Comparison of ENCODE assay signal across 8 cellular contexts in genomic region chr19:37654833-37655688, GRCh38. TPM values are rescaled to one million over a fixed set of nuclear protein-coding genes. Genes with fewer than 3 reads are reported as not detected.
DNase-seq lines count a peak whose midpoint lies in the region; ATAC-seq and TF ChIP-seq lines count a peak whose summit lies in the region.

TSS of gene ZFP30 (minus strand) at chr19:37655465. CDS start at chr19:37647822, 7,643 bp downstream.

- intact Hi-C loops in IMR-90 (cut with micrococcal nuclease) = loop anchor here (2.0 to 5.0 kb wide), 3 partner anchors 38 to 188 kb away; partner anchors contain the start of genes ZNF569, ZNF570 and ZNF573
- intact Hi-C loops in activated naive CD4-positive, alpha-beta T cell treated with anti-CD3 and anti-CD28 coated beads for 36 hours (cut with micrococcal nuclease) = loop anchor here (1.0 to 10.0 kb wide), 7 partner anchors 37 to 444 kb away; partner anchors contain the start of genes ZNF540, ZNF569, ZNF571 and ZNF573

- TF ChIP-seq POLR2A in IMR-90 (IDR thresholded peaks at IDR 0.05; ENCODE audit: low read depth, low read length) = peak; percentile 65; the same call in 1 of the 2 replicates
- TF ChIP-seq POLR2A in Raji (IDR thresholded peaks at IDR 0.05; ENCODE audit: insufficient read depth, low read depth, low read length) = peak; percentile 37

- H3K27ac Mint-ChIP-seq in activated naive CD4-positive, alpha-beta T cell treated with anti-CD3 and anti-CD28 coated beads for 36 hours = peak within 1 kb of the TSS; percentile 93

- peak within 1 kb of the TSS; percentile 75 for H3K9ac ChIP-seq in IMR-90 (ENCODE audit: low read depth, low read length)

- peak within 1 kb of the TSS; percentile 44; the same call in 1 of the 2 replicates for H2AK5ac ChIP-seq in IMR-90 (ENCODE audit: low read depth, low read length)

- peaks cover 6% of the 10 kb centered on the region for H3K9me3 Mint-ChIP-seq in activated naive CD4-positive, alpha-beta T cell treated with anti-CD3 and anti-CD28 coated beads for 36 hours

- H3K9me3 ChIP-seq in IMR-90 (ENCODE audit: control insufficient read depth, insufficient read depth, low read length) = peaks cover 2% of the 10 kb centered on the region; the same call in 1 of the 2 replicates

- no TSS peak for BruUV-seq in IMR-90 (replicated peaks; lab: Mats Ljungman, UMichigan)

- H3K4me1 ChIP-seq in IMR-90 (ENCODE audit: control insufficient read depth, insufficient read depth, low read length) = no peaks in the 10 kb centered on the region

- 1% methylated on average over 34 of the region's 66 CpGs; no CpG with 5 or more reads in 1 of the 2 experiments for WGBS in IMR-90 (ENCODE audit: extremely low coverage in 2 of 2, insufficient read length in 1 of 2), 2 experiments

- peak within 1 kb of the TSS; percentile 87 for H3K4ac ChIP-seq in IMR-90 (ENCODE audit: low read depth, low read length)

- no peaks in the 10 kb centered on the region for H4K20me1 ChIP-seq in IMR-90 (ENCODE audit: insufficient read depth, low read length)

- H3K27ac ChIP-seq in IMR-90 (ENCODE audit: insufficient read depth, low read length) = peak within 1 kb of the TSS; percentile 71

- peak within 1 kb of the TSS; percentile 86 to 88 for H4K8ac ChIP-seq in IMR-90 (ENCODE audit: low read depth in 2 of 2, low read length in 2 of 2)

- H3K9me1 ChIP-seq in IMR-90 (ENCODE audit: insufficient read depth, low read length) = no peaks in the 10 kb centered on the region

- H3K36me3 Mint-ChIP-seq in activated naive CD4-positive, alpha-beta T cell treated with anti-CD3 and anti-CD28 coated beads for 36 hours (ENCODE audit: low read depth) = peaks cover 23% of the 10 kb centered on the region

- H3K36me3 ChIP-seq in IMR-90 (ENCODE audit: control insufficient read depth, insufficient read depth, low read length) = peaks cover 1% of the 10 kb centered on the region; the same call in 1 of the 2 replicates

- H2AK9ac ChIP-seq in IMR-90 (replicated peaks; ENCODE audit: low read depth, low read length, poor library complexity) = peak within 1 kb of the TSS; percentile 96

- peak within 1 kb of the TSS; percentile 77; the same call in 1 of the 3 replicates for H2BK15ac ChIP-seq in IMR-90 (ENCODE audit: low read depth, low read length)

- POLR2A ChIA-PET in IMR-90 (lab: Charles Lee; ENCODE audit: unreplicated experiment) = interaction anchor here (0.6 kb wide), 1 partner anchor 284 kb away, joined by 3 read pairs; the partner anchor contains the start of gene ZNF527

- peaks cover 0 to 18% of the 10 kb centered on the region in 2 experiments; a peak in 2 of 4 replicates for H3K79me1 ChIP-seq in IMR-90 (ENCODE audit: low read depth in 1 of 2, low read length in 2 of 2)

- peak within 1 kb of the TSS; percentile 58 for H2BK120ac ChIP-seq in IMR-90 (ENCODE audit: low read depth, low read length)

- H3K4me3 ChIP-seq in IMR-90 (ENCODE audit: insufficient read depth, low read depth, low read length) = peak within 1 kb of the TSS; percentile 89

- DNase-seq in Caki2 (ENCODE audit: low read depth) = no peak
- peak; percentile 81 for DNase-seq in IMR-90
- peak; percentile 81 for DNase-seq in activated naive CD4-positive, alpha-beta T cell treated with anti-CD3 and anti-CD28 coated beads for 36 hours
- DNase-seq in germinal center (ENCODE audit: low spot score) = peak; percentile 86
- DNase-seq in nucleus accumbens (lab: John Stamatoyannopoulos, UW) = peak; percentile 48 to 95 (median 89)

- peaks cover 29% of the 10 kb centered on the region for H3K4me1 Mint-ChIP-seq in activated naive CD4-positive, alpha-beta T cell treated with anti-CD3 and anti-CD28 coated beads for 36 hours (ENCODE audit: low read depth)

- no peaks in the 10 kb centered on the region for H3K27me3 ChIP-seq in IMR-90 (ENCODE audit: control insufficient read depth, insufficient read depth, low read length)

- TF ChIP-seq CTCF in IMR-90 (conservative IDR thresholded peaks at IDR 0.05; ENCODE audit: low read depth, low read length) = no peak
- TF ChIP-seq CTCF in subcutaneous adipose tissue (IDR thresholded peaks at IDR 0.05; ENCODE audit: low read depth) = no peak

- in situ Hi-C loops in Caki2 (cut with HindIII; ENCODE audit: low pct_unique_long_range_greater_than_20kb, low sequenced_read_pairs) (no loop called here), IMR-90 (cut with MboI; ENCODE audit: low sequenced_read_pairs) (no loop called here)

- H3K14ac ChIP-seq in IMR-90 (replicated peaks; ENCODE audit: low read depth, low read length) = peak within 1 kb of the TSS; percentile 91

- H3K56ac ChIP-seq in IMR-90 (ENCODE audit: extremely low read depth, insufficient read depth, low read length) = peak within 1 kb of the TSS; percentile 85; the same call in 1 of the 2 replicates

- peak within 1 kb of the TSS; percentile 98 for H2AFZ ChIP-seq in IMR-90 (replicated peaks; ENCODE audit: low read length, poor library complexity)

- no peak for TF ChIP-seq RAD21 in IMR-90 (IDR thresholded peaks at IDR 0.05; ENCODE audit: low read length)

- H2BK5ac ChIP-seq in IMR-90 (ENCODE audit: low read depth, low read length, poor library complexity, severe bottlenecking) = peak within 1 kb of the TSS; percentile 68

- H3K4me3 Mint-ChIP-seq in activated naive CD4-positive, alpha-beta T cell treated with anti-CD3 and anti-CD28 coated beads for 36 hours = peak within 1 kb of the TSS; percentile 93

- H3K4me2 ChIP-seq in IMR-90 (ENCODE audit: low read depth, low read length) = peak within 1 kb of the TSS; percentile 95

- peak within 1 kb of the TSS; percentile 92 for H3K23ac ChIP-seq in IMR-90 (ENCODE audit: low read depth, low read length)

- peak within 1 kb of the TSS; percentile 81 for H4K91ac ChIP-seq in IMR-90 (ENCODE audit: insufficient read depth, low read depth, low read length)

- no peaks in the 10 kb centered on the region for H3K27me3 Mint-ChIP-seq in activated naive CD4-positive, alpha-beta T cell treated with anti-CD3 and anti-CD28 coated beads for 36 hours (ENCODE audit: low read depth)

- peak within 1 kb of the TSS; percentile 44 for H3K18ac ChIP-seq in IMR-90 (ENCODE audit: low read depth, low read length)

- ATAC-seq in GM21447 (IDR thresholded peaks at IDR 0.05; ENCODE audit: unreplicated experiment) (peak; percentile 68), IMR-90 (ENCODE audit: low read depth) (peak; percentile 93)

- dilution Hi-C loops in IMR-90 (cut with HindIII; ENCODE audit: low sequenced_read_pairs, unreplicated experiment) = no loop called here

- H4K5ac ChIP-seq in IMR-90 (ENCODE audit: low read depth, low read length) = peak within 1 kb of the TSS; percentile 83

- H2BK20ac ChIP-seq in IMR-90 (ENCODE audit: low read depth, low read length) = no peak within 1 kb of the TSS

- CTCF ChIA-PET in IMR-90 (lab: Yijun Ruan, JAX) = no interaction called here
- CTCF ChIA-PET in activated naive CD4-positive, alpha-beta T cell treated with anti-CD3 and anti-CD28 coated beads for 36 hours (lab: Charles Lee) = no interaction called here

TF ChIP-seq in IMR-90, 13 proteins besides CTCF, POLR2A, EP300 and RAD21:
- 0 out of 2 replicates have a peak, but pooled peaks have one; percentile 46 for TF ChIP-seq CHD1 (IDR thresholded peaks at IDR 0.05; ENCODE audit: low read depth, low read length)
- TF ChIP-seq USF2 (IDR thresholded peaks at IDR 0.05; ENCODE audit: low read depth, low read length) = no peak
- TF ChIP-seq MAZ (IDR thresholded peaks at IDR 0.05; ENCODE audit: borderline replicate concordance, low read depth, low read length) = peak; percentile 75; the same call in 1 of the 2 replicates

RNA-seq across cellular contexts. Expression of gene ZFP30, which starts in this region (rescaled TPM):
- 19.8 and 27.6 TPM in 2 replicates for total RNA-seq in Caki2 (2014; rRNA removed; shearing (Covaris generic); ENCODE audit: low replicate concordance)
- 10.2 and 13.9 TPM in 2 replicates for total RNA-seq in IMR-90 (2012; rRNA removed)
- 1.7 and 2.0 TPM in 2 replicates for polyA plus RNA-seq in IMR-90 (2012; rRNA removed)
- polyA plus RNA-seq in IMR-90 (2012; cell fraction: cytosol; rRNA removed) = 0.23 and 0.42 TPM in 2 replicates
- 4.1 and 9.5 TPM in 2 replicates for polyA plus RNA-seq in IMR-90 (2012; cell fraction: nucleus; rRNA removed; ENCODE audit: low replicate concordance)
- total RNA-seq in activated naive CD4-positive, alpha-beta T cell treated with anti-CD3 and anti-CD28 coated beads for 36 hours = 10 to 100 TPM; 10.7 to 11.4 TPM
- total RNA-seq in subcutaneous adipose tissue = 10 to 100 TPM in 3 of 4 donors, 1 to 10 TPM in 1; 7.2 to 20.0 (median 12.6) TPM
